7 cellular contexts compared by ENCODE assay signal in genomic region chr9:33455456-33455855, GRCh38. TPM values are rescaled to one million over a fixed set of nuclear protein-coding genes. Genes with fewer than 3 reads are reported as not detected.
"Had no signal": no experiment of that assay in that cellular context is flagged by ENCODE, and none has a peak within 500 bp of the region (broad histone marks: within the 10 kb centered on the region; RNA-seq: fewer than 3 reads in every experiment).

No MANE protein-coding gene starts in this region.

RNA-seq across cellular contexts. Expression of gene AQP3, which starts 8.1 kb away (rescaled TPM):
- total RNA-seq: occipital lobe had no signal

RNA-seq across cellular contexts. Expression of gene AQP7, which starts 53.1 kb away (rescaled TPM):
- total RNA-seq: activated B cell treated with CpG ODN at 0.5 μM for 24 hours, bronchial epithelial cell, dermis blood vessel endothelial cell, glomerular endothelial cell, kidney epithelial cell, occipital lobe, pulmonary artery endothelial cell had no signal
